ENCODE assay signal across 8 cellular contexts in genomic region chr1:16055613-16056520, GRCh38. TPM values are rescaled to one million over a fixed set of nuclear protein-coding genes. Genes with fewer than 3 reads are reported as not detected.
DNase-seq lines count a peak whose midpoint lies in the region; ATAC-seq and TF ChIP-seq lines count a peak whose summit lies in the region.

No MANE protein-coding gene starts in this region.

- peaks cover 22% of the 10 kb centered on the region for H3K27me3 ChIP-seq in IMR-90 (ENCODE audit: control insufficient read depth, insufficient read depth, low read length)

- dilution Hi-C loops in IMR-90 (cut with HindIII; ENCODE audit: low sequenced_read_pairs, unreplicated experiment): no loop called here

- BruUV-seq in IMR-90 (replicated peaks; lab: Mats Ljungman, UMichigan) (no TSS peak), OCI-LY7 (replicated peaks; lab: Mats Ljungman, UMichigan) (no TSS peak)

- in situ Hi-C loops in IMR-90 (cut with MboI; ENCODE audit: low sequenced_read_pairs): no loop called here

- H3K36me3 Mint-ChIP-seq in naive thymus-derived CD8-positive, alpha-beta T cell: no peaks in the 10 kb centered on the region
- no peaks in the 10 kb centered on the region for H3K36me3 Mint-ChIP-seq in stimulated activated effector memory CD8-positive, alpha-beta T cell treated with anti-CD3 and anti-CD28 coated beads, Interleukin-12 subunit alpha, Interleukin-12 subunit beta, amount 100 ng/mL, for 72 hours

- H3K36me3 ChIP-seq in IMR-90 (ENCODE audit: control insufficient read depth, insufficient read depth, low read length) (no peaks in the 10 kb centered on the region), OCI-LY7 (ENCODE audit: insufficient read depth, low read length) (no peaks in the 10 kb centered on the region)

- no peak overlapping the region for H3K27ac ChIP-seq in IMR-90 (ENCODE audit: insufficient read depth, low read length)
- H3K27ac ChIP-seq in OCI-LY7 (ENCODE audit: low read depth, low read length, poor library complexity, severe bottlenecking): no peak overlapping the region

- no peaks in the 10 kb centered on the region for H4K20me1 ChIP-seq in IMR-90 (ENCODE audit: insufficient read depth, low read length)
- no peaks in the 10 kb centered on the region for H4K20me1 ChIP-seq in OCI-LY7 (ENCODE audit: insufficient read depth, low read length)

- H3K9me3 ChIP-seq in IMR-90 (ENCODE audit: control insufficient read depth, insufficient read depth, low read length): no peaks in the 10 kb centered on the region
- no peaks in the 10 kb centered on the region for H3K9me3 ChIP-seq in OCI-LY7 (ENCODE audit: low read length)

- CTCF ChIA-PET in IMR-90 (lab: Yijun Ruan, JAX): interaction anchor here (0.6 to 1.7 kb wide), 3 partner anchors 9 to 245 kb away, joined by 3 to 4 read pairs (median 4); no protein-coding TSS in a partner anchor
- CTCF ChIA-PET in OCI-LY7 (lab: Charles Lee; ENCODE audit: unreplicated experiment): interaction anchor here (0.8 to 2.1 kb wide), 2 partner anchors 18 to 47 kb away, joined by 3 to 6 read pairs; no protein-coding TSS in a partner anchor

- H3K14ac ChIP-seq in IMR-90 (replicated peaks; ENCODE audit: low read depth, low read length): no peak overlapping the region

- intact Hi-C loops in IMR-90 (cut with micrococcal nuclease) (loop anchor here (1.0 to 2.0 kb wide), 3 partner anchors 23 to 268 kb away; no protein-coding TSS in a partner anchor), OCI-LY7 (cut with micrococcal nuclease; ENCODE audit: unreplicated experiment) (loop anchor here (1.0 to 2.0 kb wide), 3 partner anchors 23 to 253 kb away; no protein-coding TSS in a partner anchor)

- H2AK9ac ChIP-seq in IMR-90 (replicated peaks; ENCODE audit: low read depth, low read length, poor library complexity): peak overlapping the region; percentile 33

- no peak overlapping the region for H2BK20ac ChIP-seq in IMR-90 (ENCODE audit: low read depth, low read length)

- H3K4ac ChIP-seq in IMR-90 (ENCODE audit: low read depth, low read length): no peak overlapping the region

- H3K79me1 ChIP-seq in IMR-90 (ENCODE audit: low read depth in 1 of 2, low read length in 2 of 2): no peaks in the 10 kb centered on the region

- no peak overlapping the region for H4K91ac ChIP-seq in IMR-90 (ENCODE audit: insufficient read depth, low read depth, low read length)

- H4K5ac ChIP-seq in IMR-90 (ENCODE audit: low read depth, low read length): no peak overlapping the region

- peak overlapping the region in 3 of 10 donors; percentile 13 to 77 (median 63) for H3K27ac Mint-ChIP-seq in naive thymus-derived CD8-positive, alpha-beta T cell
- H3K27ac Mint-ChIP-seq in stimulated activated effector memory CD8-positive, alpha-beta T cell treated with anti-CD3 and anti-CD28 coated beads, Interleukin-12 subunit alpha, Interleukin-12 subunit beta, amount 100 ng/mL, for 72 hours: peak overlapping the region; percentile 67

- TF ChIP-seq POLR2A in IMR-90 (IDR thresholded peaks at IDR 0.05; ENCODE audit: low read depth, low read length): no peak

- H2AK5ac ChIP-seq in IMR-90 (ENCODE audit: low read depth, low read length): 0 out of 2 replicates have a peak overlapping the region, but pooled peaks have one; percentile 43

- H3K9me3 Mint-ChIP-seq in naive thymus-derived CD8-positive, alpha-beta T cell: no peaks in the 10 kb centered on the region
- H3K9me3 Mint-ChIP-seq in stimulated activated effector memory CD8-positive, alpha-beta T cell treated with anti-CD3 and anti-CD28 coated beads, Interleukin-12 subunit alpha, Interleukin-12 subunit beta, amount 100 ng/mL, for 72 hours: no peaks in the 10 kb centered on the region

- no peak overlapping the region for H3K4me3 Mint-ChIP-seq in naive thymus-derived CD8-positive, alpha-beta T cell
- no peak overlapping the region for H3K4me3 Mint-ChIP-seq in stimulated activated effector memory CD8-positive, alpha-beta T cell treated with anti-CD3 and anti-CD28 coated beads, Interleukin-12 subunit alpha, Interleukin-12 subunit beta, amount 100 ng/mL, for 72 hours

- H3K27me3 Mint-ChIP-seq in naive thymus-derived CD8-positive, alpha-beta T cell: peaks cover 1 to 15% (median 4%) of the 10 kb centered on the region in 5 donors

- H4K8ac ChIP-seq in IMR-90 (ENCODE audit: low read depth in 2 of 2, low read length in 2 of 2): no peak overlapping the region

- H3K4me2 ChIP-seq in IMR-90 (ENCODE audit: low read depth, low read length): no peak overlapping the region
- no peak overlapping the region; the same call in 1 of the 2 replicates for H3K4me2 ChIP-seq in OCI-LY7 (ENCODE audit: low read length)

- peak; percentile 89 for TF ChIP-seq RAD21 in IMR-90 (IDR thresholded peaks at IDR 0.05; ENCODE audit: low read length)

- peaks cover 0 to 7% (median 6%) of the 10 kb centered on the region in 4 donors for H3K4me1 Mint-ChIP-seq in naive thymus-derived CD8-positive, alpha-beta T cell
- peaks cover 8% of the 10 kb centered on the region for H3K4me1 Mint-ChIP-seq in stimulated activated effector memory CD8-positive, alpha-beta T cell treated with anti-CD3 and anti-CD28 coated beads, Interleukin-12 subunit alpha, Interleukin-12 subunit beta, amount 100 ng/mL, for 72 hours

- H2BK5ac ChIP-seq in IMR-90 (ENCODE audit: low read depth, low read length, poor library complexity, severe bottlenecking): no peak overlapping the region

- H3K9me1 ChIP-seq in IMR-90 (ENCODE audit: insufficient read depth, low read length): no peaks in the 10 kb centered on the region

- peak; percentile 88 for TF ChIP-seq CTCF in IMR-90 (conservative IDR thresholded peaks at IDR 0.05; ENCODE audit: low read depth, low read length)
- TF ChIP-seq CTCF in OCI-LY7 (conservative IDR thresholded peaks at IDR 0.05; ENCODE audit: low read length): peak; percentile 78

- ATAC-seq in IMR-90 (ENCODE audit: low read depth) (peak; percentile 99), esophagus mucosa (peak; percentile 87)
- peak; percentile 98 to 99 for ATAC-seq in naive thymus-derived CD8-positive, alpha-beta T cell
- ATAC-seq in stimulated activated effector memory CD8-positive, alpha-beta T cell treated with anti-CD3 and anti-CD28 coated beads, Interleukin-12 subunit alpha, Interleukin-12 subunit beta, amount 100 ng/mL, for 72 hours: peak; percentile 84

- POLR2A ChIA-PET in IMR-90 (lab: Charles Lee; ENCODE audit: unreplicated experiment) (no interaction called here), OCI-LY7 (lab: Charles Lee) (interaction anchor here (0.6 to 2.0 kb wide), 2 partner anchors 14 to 325 kb away, joined by 3 to 6 read pairs; no protein-coding TSS in a partner anchor)
- POLR2A ChIA-PET in naive thymus-derived CD8-positive, alpha-beta T cell (lab: Charles Lee): no interaction called here

- no peak overlapping the region for H3K9ac ChIP-seq in IMR-90 (ENCODE audit: low read depth, low read length)

- H3K4me1 ChIP-seq in IMR-90 (ENCODE audit: control insufficient read depth, insufficient read depth, low read length): no peaks in the 10 kb centered on the region
- no peaks in the 10 kb centered on the region for H3K4me1 ChIP-seq in OCI-LY7 (ENCODE audit: insufficient read depth, low read length, poor library complexity, severe bottlenecking)

- H3K23ac ChIP-seq in IMR-90 (ENCODE audit: low read depth, low read length): no peak overlapping the region

- H3K18ac ChIP-seq in IMR-90 (ENCODE audit: low read depth, low read length): no peak overlapping the region

- no peak overlapping the region for H3K56ac ChIP-seq in IMR-90 (ENCODE audit: extremely low read depth, insufficient read depth, low read length)

- no peaks in the 10 kb centered on the region for H3K9me2 ChIP-seq in OCI-LY7 (ENCODE audit: insufficient read depth, low read length)

- WGBS in IMR-90 (ENCODE audit: extremely low coverage in 2 of 2, insufficient read length in 1 of 2), 2 experiments: 20% methylated on average over 1 of the region's 18 CpGs; no CpG with 5 or more reads in 1 of the 2 experiments

- DNase-seq in activated gamma-delta T cell treated with Interleukin-2 at 50 U/mL for 16 hours: peak; percentile 80
- no peak for DNase-seq in activated gamma-delta T cell (lab: John Stamatoyannopoulos, UW)
- DNase-seq in IMR-90: peak; percentile 64
- DNase-seq in OCI-LY7 (ENCODE audit: low spot score): peak; percentile 83
- peak; percentile 85 for DNase-seq in activated T-cell treated with anti-CD3 and anti-CD28 coated beads for 1 hour (ENCODE audit: low read depth)
- peak; percentile 58 to 92 (median 80) for DNase-seq in naive thymus-derived CD8-positive, alpha-beta T cell
- peak; percentile 82 to 91 for DNase-seq in stimulated activated effector memory CD8-positive, alpha-beta T cell treated with anti-CD3 and anti-CD28 coated beads, Interleukin-12 subunit alpha, Interleukin-12 subunit beta, amount 100 ng/mL, for 72 hours (ENCODE audit: low spot score in 2 of 2)

- no peak overlapping the region for H2BK15ac ChIP-seq in IMR-90 (ENCODE audit: low read depth, low read length)

- H3K4me3 ChIP-seq in IMR-90 (ENCODE audit: insufficient read depth, low read depth, low read length) (no peak overlapping the region), OCI-LY7 (ENCODE audit: low read depth, low read length, poor library complexity, severe bottlenecking) (no peak overlapping the region)

- no peaks in the 10 kb centered on the region for H3K79me2 ChIP-seq in OCI-LY7 (ENCODE audit: insufficient read depth, low read depth, low read length)

- H2BK120ac ChIP-seq in IMR-90 (ENCODE audit: low read depth, low read length): no peak overlapping the region

- peak overlapping the region; percentile 74 for H2AFZ ChIP-seq in IMR-90 (replicated peaks; ENCODE audit: low read length, poor library complexity)
- H2AFZ ChIP-seq in OCI-LY7 (ENCODE audit: low read length): no peak overlapping the region

RNA-seq across cellular contexts. Expression of gene CLCNKB, which starts 12.3 kb away (rescaled TPM):
- not detected in 2 replicates for total RNA-seq in IMR-90 (2012; rRNA removed)
- polyA plus RNA-seq in IMR-90 (2012; rRNA removed): 0.09 and 0.11 TPM in 2 replicates
- 0.14 and 0.41 TPM in 2 replicates for polyA plus RNA-seq in IMR-90 (2012; cell fraction: cytosol; rRNA removed)
- polyA plus RNA-seq in IMR-90 (2012; cell fraction: nucleus; rRNA removed; ENCODE audit: low replicate concordance): 0.70 and 0.76 TPM in 2 replicates
- not detected in 2 replicates for total RNA-seq in OCI-LY7 (2014; rRNA removed; shearing (Covaris generic))
- total RNA-seq in OCI-LY7 (2022): not detected in 2 replicates
- not detected for total RNA-seq in esophagus mucosa
- total RNA-seq in naive thymus-derived CD8-positive, alpha-beta T cell: not detected
- polyA plus RNA-seq in naive thymus-derived CD8-positive, alpha-beta T cell: not detected

RNA-seq across cellular contexts. Expression of gene FAM131C, which starts 17.6 kb away (rescaled TPM):
- total RNA-seq in IMR-90 (2012; rRNA removed) (0.18 and 0.28 TPM in 2 replicates), OCI-LY7 (2022) (not detected in 2 replicates), esophagus mucosa (0.80 TPM)
- 0.56 and 1.0 TPM in 2 replicates for polyA plus RNA-seq in IMR-90 (2012; rRNA removed)
- polyA plus RNA-seq in IMR-90 (2012; cell fraction: cytosol; rRNA removed): 0.57 and 1.4 TPM in 2 replicates
- polyA plus RNA-seq in IMR-90 (2012; cell fraction: nucleus; rRNA removed; ENCODE audit: low replicate concordance): 0.32 and 0.89 TPM in 2 replicates
- total RNA-seq in OCI-LY7 (2014; rRNA removed; shearing (Covaris generic)): not detected in 2 replicates
- not detected for total RNA-seq in naive thymus-derived CD8-positive, alpha-beta T cell
- not detected for polyA plus RNA-seq in naive thymus-derived CD8-positive, alpha-beta T cell

RNA-seq across cellular contexts. Expression of gene CLCNKA, which starts 34.0 kb away (rescaled TPM):
- not detected in 2 replicates for total RNA-seq in IMR-90 (2012; rRNA removed)
- 0.05 TPM in 1 of 2 replicates, not detected in the other for polyA plus RNA-seq in IMR-90 (2012; rRNA removed)
- 0.07 and 0.16 TPM in 2 replicates for polyA plus RNA-seq in IMR-90 (2012; cell fraction: cytosol; rRNA removed)
- 0.76 and 1.0 TPM in 2 replicates for polyA plus RNA-seq in IMR-90 (2012; cell fraction: nucleus; rRNA removed; ENCODE audit: low replicate concordance)
- not detected in 2 replicates for total RNA-seq in OCI-LY7 (2014; rRNA removed; shearing (Covaris generic))
- not detected in 2 replicates for total RNA-seq in OCI-LY7 (2022)
- total RNA-seq in esophagus mucosa: 0.08 TPM
- not detected for total RNA-seq in naive thymus-derived CD8-positive, alpha-beta T cell
- polyA plus RNA-seq in naive thymus-derived CD8-positive, alpha-beta T cell: not detected

RNA-seq across cellular contexts. Expression of gene HSPB7, which starts 38.0 kb away (rescaled TPM):
- total RNA-seq in IMR-90 (2012; rRNA removed) (0.54 and 0.56 TPM in 2 replicates), OCI-LY7 (2022) (not detected in 2 replicates), esophagus mucosa (1.6 TPM)
- 3.0 and 4.3 TPM in 2 replicates for polyA plus RNA-seq in IMR-90 (2012; rRNA removed)
- polyA plus RNA-seq in IMR-90 (2012; cell fraction: cytosol; rRNA removed): 2.7 and 5.1 TPM in 2 replicates
- polyA plus RNA-seq in IMR-90 (2012; cell fraction: nucleus; rRNA removed; ENCODE audit: low replicate concordance): 3.0 and 6.7 TPM in 2 replicates
- not detected in 2 replicates for total RNA-seq in OCI-LY7 (2014; rRNA removed; shearing (Covaris generic))
- not detected for total RNA-seq in naive thymus-derived CD8-positive, alpha-beta T cell
- polyA plus RNA-seq in naive thymus-derived CD8-positive, alpha-beta T cell: not detected

RNA-seq across cellular contexts. Expression of gene SRARP, which starts 51.8 kb away (rescaled TPM):
- not detected in 2 replicates for total RNA-seq in IMR-90 (2012; rRNA removed)
- not detected in 2 replicates for polyA plus RNA-seq in IMR-90 (2012; rRNA removed)
- polyA plus RNA-seq in IMR-90 (2012; cell fraction: cytosol; rRNA removed): not detected in 2 replicates
- not detected in 2 replicates for polyA plus RNA-seq in IMR-90 (2012; cell fraction: nucleus; rRNA removed; ENCODE audit: low replicate concordance)
- total RNA-seq in OCI-LY7 (2014; rRNA removed; shearing (Covaris generic)): not detected in 2 replicates
- not detected in 2 replicates for total RNA-seq in OCI-LY7 (2022)
- not detected for total RNA-seq in esophagus mucosa
- total RNA-seq in naive thymus-derived CD8-positive, alpha-beta T cell: not detected
- polyA plus RNA-seq in naive thymus-derived CD8-positive, alpha-beta T cell: not detected
